ENCODE assay signal across 9 cellular contexts in genomic region chr11:102312656-102313055, GRCh38. TPM values are rescaled to one million over a fixed set of nuclear protein-coding genes. Genes with fewer than 3 reads are reported as not detected.
DNase-seq lines count a peak whose midpoint lies in the region; ATAC-seq and TF ChIP-seq lines count a peak whose summit lies in the region.
"Had no signal": no experiment of that assay in that cellular context is flagged by ENCODE, and none has a peak within 500 bp of the region (broad histone marks: within the 10 kb centered on the region; RNA-seq: fewer than 3 reads in every experiment).

No MANE protein-coding gene starts in this region.

- peaks cover 46% of the 10 kb centered on the region for H3K4me1 Mint-ChIP-seq in activated CD8-positive, alpha-beta memory T cell treated with anti-CD3 and anti-CD28 coated beads, Interleukin-2, amount 10 ng/mL, durations not matched to agents 7 days and 5 days
- H3K4me1 Mint-ChIP-seq in activated CD8-positive, alpha-beta T cell treated with anti-CD3 and anti-CD28 coated beads, Interleukin-2, amount 10 ng/mL, durations not matched to agents 7 days and 5 days (ENCODE audit: low read depth): peaks cover 35% of the 10 kb centered on the region

- H3K4me1 ChIP-seq in thoracic aorta (ENCODE audit: control insufficient read depth in 1 of 2, low read depth in 2 of 2): peaks cover 5 to 12% of the 10 kb centered on the region in 2 donors

- H3K36me3 ChIP-seq in thoracic aorta: no peaks in the 10 kb centered on the region

- H3K36me3 Mint-ChIP-seq in activated CD8-positive, alpha-beta memory T cell treated with anti-CD3 and anti-CD28 coated beads, Interleukin-2, amount 10 ng/mL, durations not matched to agents 7 days and 5 days: peaks cover 3% of the 10 kb centered on the region
- peaks cover 2% of the 10 kb centered on the region for H3K36me3 Mint-ChIP-seq in activated CD8-positive, alpha-beta T cell treated with anti-CD3 and anti-CD28 coated beads, Interleukin-2, amount 10 ng/mL, durations not matched to agents 7 days and 5 days (ENCODE audit: low read depth)

- no peaks in the 10 kb centered on the region for H3K27me3 Mint-ChIP-seq in activated CD8-positive, alpha-beta memory T cell treated with anti-CD3 and anti-CD28 coated beads, Interleukin-2, amount 10 ng/mL, durations not matched to agents 7 days and 5 days
- no peaks in the 10 kb centered on the region for H3K27me3 Mint-ChIP-seq in activated CD8-positive, alpha-beta T cell treated with anti-CD3 and anti-CD28 coated beads, Interleukin-2, amount 10 ng/mL, durations not matched to agents 7 days and 5 days (ENCODE audit: low read depth)

- CTCF ChIA-PET in activated CD8-positive, alpha-beta memory T cell treated with anti-CD3 and anti-CD28 coated beads, Interleukin-2, amount 10 ng/mL, durations not matched to agents 7 days and 5 days (lab: Charles Lee): interaction anchor here (1.0 to 8.0 kb wide), 2 partner anchors 19 to 30 kb away, joined by 3 to 75 read pairs; no protein-coding TSS in a partner anchor
- CTCF ChIA-PET in activated CD8-positive, alpha-beta T cell treated with anti-CD3 and anti-CD28 coated beads, Interleukin-2, amount 10 ng/mL, durations not matched to agents 7 days and 5 days (lab: Charles Lee): interaction anchor here (0.8 to 17.7 kb wide), 5 partner anchors 12 to 301 kb away, joined by 3 to 484 read pairs (median 7); no protein-coding TSS in a partner anchor

- peak overlapping the region; percentile 69 for H3K4me3 ChIP-seq in thoracic aorta

- H3K4me3 Mint-ChIP-seq in activated CD8-positive, alpha-beta memory T cell treated with anti-CD3 and anti-CD28 coated beads, Interleukin-2, amount 10 ng/mL, durations not matched to agents 7 days and 5 days: peak overlapping the region; percentile 62
- peak overlapping the region; percentile 42 for H3K4me3 Mint-ChIP-seq in activated CD8-positive, alpha-beta T cell treated with anti-CD3 and anti-CD28 coated beads, Interleukin-2, amount 10 ng/mL, durations not matched to agents 7 days and 5 days

- H3K27me3 ChIP-seq in thoracic aorta (replicated peaks; ENCODE audit: insufficient read depth): no peaks in the 10 kb centered on the region

- ATAC-seq in activated CD8-positive, alpha-beta memory T cell treated with anti-CD3 and anti-CD28 coated beads, Interleukin-2, amount 10 ng/mL, durations not matched to agents 7 days and 5 days: no peak
- no peak for ATAC-seq in activated CD8-positive, alpha-beta T cell treated with anti-CD3 and anti-CD28 coated beads, Interleukin-2, amount 10 ng/mL, durations not matched to agents 7 days and 5 days
- ATAC-seq in thoracic aorta (ENCODE audit: insufficient number of reproducible peaks, low FRiP score, low read depth) (no peak), GM21825 (IDR thresholded peaks at IDR 0.05; ENCODE audit: unreplicated experiment) (no peak)

- no peak for TF ChIP-seq CTCF in thoracic aorta (IDR thresholded peaks at IDR 0.05)

- peaks cover 4% of the 10 kb centered on the region for H3K9me3 Mint-ChIP-seq in activated CD8-positive, alpha-beta memory T cell treated with anti-CD3 and anti-CD28 coated beads, Interleukin-2, amount 10 ng/mL, durations not matched to agents 7 days and 5 days (ENCODE audit: low read depth)
- peaks cover 11% of the 10 kb centered on the region for H3K9me3 Mint-ChIP-seq in activated CD8-positive, alpha-beta T cell treated with anti-CD3 and anti-CD28 coated beads, Interleukin-2, amount 10 ng/mL, durations not matched to agents 7 days and 5 days (ENCODE audit: insufficient read depth)

- DNase-seq in activated CD8-positive, alpha-beta memory T cell treated with anti-CD3 and anti-CD28 coated beads, Interleukin-2, amount 10 ng/mL, durations not matched to agents 7 days and 5 days: no peak
- DNase-seq in activated CD8-positive, alpha-beta memory T cell treated with anti-CD3 and anti-CD28 coated beads for 24 hours: no peak
- no peak for DNase-seq in activated CD8-positive, alpha-beta T cell treated with anti-CD3 and anti-CD28 coated beads, Interleukin-2, amount 10 ng/mL, durations not matched to agents 7 days and 5 days
- DNase-seq in iris pigment epithelial cell (ENCODE audit: low read depth) (peak; percentile 60), thoracic aorta (ENCODE audit: low spot score) (no peak), mucosa of gallbladder (ENCODE audit: low spot score) (no peak), EL (no peak)
- DNase-seq: substantia nigra had no signal

- H3K9me3 ChIP-seq in thoracic aorta: no peaks in the 10 kb centered on the region

- POLR2A ChIA-PET in activated CD8-positive, alpha-beta T cell treated with anti-CD3 and anti-CD28 coated beads, Interleukin-2, amount 10 ng/mL, durations not matched to agents 7 days and 5 days (lab: Charles Lee): no interaction called here

- H3K27ac Mint-ChIP-seq in activated CD8-positive, alpha-beta memory T cell treated with anti-CD3 and anti-CD28 coated beads, Interleukin-2, amount 10 ng/mL, durations not matched to agents 7 days and 5 days: peak overlapping the region; percentile 68
- H3K27ac Mint-ChIP-seq in activated CD8-positive, alpha-beta T cell treated with anti-CD3 and anti-CD28 coated beads, Interleukin-2, amount 10 ng/mL, durations not matched to agents 7 days and 5 days: no peak overlapping the region

- H3K27ac ChIP-seq in thoracic aorta: peak overlapping the region; percentile 53 to 80

RNA-seq across cellular contexts. Expression of gene BIRC3, which starts 4.6 kb away (rescaled TPM):
- 100 to 1,000 TPM in 1 of 2 experiments, 10 to 100 TPM in 1; 46.4 to 231 TPM for total RNA-seq in activated CD8-positive, alpha-beta memory T cell treated with anti-CD3 and anti-CD28 coated beads, Interleukin-2, amount 10 ng/mL, durations not matched to agents 7 days and 5 days
- 10 to 100 TPM; 12.9 to 14.5 TPM for total RNA-seq in activated CD8-positive, alpha-beta T cell treated with anti-CD3 and anti-CD28 coated beads, Interleukin-2, amount 10 ng/mL, durations not matched to agents 7 days and 5 days
- total RNA-seq in thoracic aorta: 10 to 100 TPM in 1 of 2 donors, 1 to 10 TPM in 1; 4.9 to 15.3 TPM
- total RNA-seq in mucosa of gallbladder: 20.2 TPM

RNA-seq across cellular contexts. Expression of gene BIRC2, which starts 34.4 kb away (rescaled TPM):
- total RNA-seq in activated CD8-positive, alpha-beta memory T cell treated with anti-CD3 and anti-CD28 coated beads, Interleukin-2, amount 10 ng/mL, durations not matched to agents 7 days and 5 days: 10 to 100 TPM; 30.7 to 30.9 TPM
- 10 to 100 TPM; 28.3 to 30.4 TPM for total RNA-seq in activated CD8-positive, alpha-beta T cell treated with anti-CD3 and anti-CD28 coated beads, Interleukin-2, amount 10 ng/mL, durations not matched to agents 7 days and 5 days
- total RNA-seq in thoracic aorta: 10 to 100 TPM; 48.7 to 92.9 TPM
- 53.5 TPM for total RNA-seq in mucosa of gallbladder
